17 cellular contexts compared by ENCODE assay signal in the genomic region with DNA sequence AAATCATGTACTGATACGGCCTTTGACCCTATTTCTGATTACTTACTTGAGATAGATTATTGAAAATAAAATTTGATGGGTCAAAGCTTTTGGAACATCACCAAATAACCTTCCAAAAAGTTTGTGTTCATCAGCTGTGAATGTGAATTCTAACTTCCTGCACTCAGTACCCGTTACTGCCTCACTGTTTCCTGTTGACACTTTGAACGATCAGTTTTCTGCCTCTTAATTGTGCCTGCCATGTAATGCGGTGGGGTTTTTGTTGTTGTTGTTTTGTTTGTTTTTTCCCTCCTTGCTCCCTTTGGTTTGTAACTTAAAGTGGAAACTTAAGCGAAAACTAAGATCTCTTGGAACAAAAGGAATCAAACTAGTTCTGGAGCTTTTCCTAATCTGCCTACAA. TPM values are rescaled to one million over a fixed set of nuclear protein-coding genes. Genes with fewer than 3 reads are reported as not detected.
A peak's percentile ranks its signal among the peaks of the same experiment; 100 is the strongest.
DNase-seq lines count a peak whose midpoint lies in the region; ATAC-seq and TF ChIP-seq lines count a peak whose summit lies in the region.
"Had no signal": no experiment of that assay in that cellular context is flagged by ENCODE, and none has a peak within 500 bp of the region (broad histone marks: within the 10 kb centered on the region; RNA-seq: fewer than 3 reads in every experiment).

No MANE protein-coding gene starts in this region.

- no peaks in the 10 kb centered on the region for H3K27me3 ChIP-seq in CD4-positive, alpha-beta T cell (ENCODE audit: control insufficient read depth, insufficient read depth, low read length)
- H3K27me3 ChIP-seq in Loucy (ENCODE audit: insufficient read depth, low read length, poor library complexity, severe bottlenecking) (no peaks in the 10 kb centered on the region), neutrophil (no peaks in the 10 kb centered on the region)
- H3K27me3 ChIP-seq: gastroesophageal sphincter had no signal

- H3K9me3 Mint-ChIP-seq in CD4-positive, alpha-beta T cell = no peaks in the 10 kb centered on the region
- no peaks in the 10 kb centered on the region for H3K9me3 Mint-ChIP-seq in activated naive CD8-positive, alpha-beta T cell treated with anti-CD3 and anti-CD28 coated beads, Interleukin-2, amount 50 U/mL, for 24 hours

- peaks cover 96% of the 10 kb centered on the region for H3K4me1 Mint-ChIP-seq in CD4-positive, alpha-beta T cell (ENCODE audit: low read depth)
- peaks cover 70% of the 10 kb centered on the region for H3K4me1 Mint-ChIP-seq in activated naive CD8-positive, alpha-beta T cell treated with anti-CD3 and anti-CD28 coated beads, Interleukin-2, amount 50 U/mL, for 24 hours

- DNase-seq in CD4-positive, alpha-beta T cell = peak in 1 of 10 experiments; percentile 13
- DNase-seq in activated naive CD8-positive, alpha-beta T cell treated with anti-CD3 and anti-CD28 coated beads, Interleukin-2, amount 50 U/mL, for 24 hours = no peak
- no peak for DNase-seq in NCI-H2107 (lab: John Stamatoyannopoulos, UW)
- DNase-seq in D341Med (ENCODE audit: low spot score) = no peak
- no peak for DNase-seq in pons (ENCODE audit: low spot score)
- DNase-seq: activated CD4-positive, CD25-positive, alpha-beta regulatory T cell; HCEC 1CT; KBM-7; NCI-H1436 treated with DMSO at 0.1 percent for 48 hours had no signal

- intact Hi-C loops in CD4-positive, alpha-beta T cell (cut with DNase I, micrococcal nuclease) = loop anchor here in 1 of 2 experiments (10.0 kb wide), 1 partner anchor 584 kb away; the partner anchor contains the start of gene HJURP

- H3K4me2 ChIP-seq in Loucy (ENCODE audit: low read depth, low read length, poor library complexity, severe bottlenecking) = peak overlapping the region; percentile 63

- CTCF ChIA-PET in CD4-positive, alpha-beta T cell (lab: Charles Lee) = no interaction called here

- no peaks in the 10 kb centered on the region for H3K9me2 ChIP-seq in Loucy (replicated peaks; ENCODE audit: low read depth, low read length)

- H3K9ac ChIP-seq in Loucy (ENCODE audit: low read depth, low read length, poor library complexity, severe bottlenecking) = peak overlapping the region; percentile 17

- POLR2A ChIA-PET in CD4-positive, alpha-beta T cell (lab: Charles Lee) = interaction anchor here (0.8 to 5.9 kb wide), 14 partner anchors 9 to 720 kb away, joined by 3 to 77 read pairs (median 4); partner anchors contain the start of genes ATG16L1, DGKD, EIF4E2 and INPP5D

- peak overlapping the region; percentile 88 for H3K27ac ChIP-seq in CD4-positive, alpha-beta T cell (ENCODE audit: low read depth, low read length)
- H3K27ac ChIP-seq in neutrophil = peak overlapping the region; percentile 18
- H3K27ac ChIP-seq: gastroesophageal sphincter had no signal

- H3K27me3 Mint-ChIP-seq in CD4-positive, alpha-beta T cell = no peaks in the 10 kb centered on the region
- no peaks in the 10 kb centered on the region for H3K27me3 Mint-ChIP-seq in activated naive CD8-positive, alpha-beta T cell treated with anti-CD3 and anti-CD28 coated beads, Interleukin-2, amount 50 U/mL, for 24 hours

- TF ChIP-seq CTCF in CD4-positive, alpha-beta T cell (IDR thresholded peaks at IDR 0.05) = no peak
- TF ChIP-seq CTCF in Loucy (conservative IDR thresholded peaks at IDR 0.05; ENCODE audit: low read length) = no peak
- no peak for TF ChIP-seq CTCF in neutrophil (IDR thresholded peaks at IDR 0.05)

- peaks cover 15% of the 10 kb centered on the region; the same call in 1 of the 2 replicates for H3F3A ChIP-seq in Loucy (ENCODE audit: low read depth)

- peaks cover 96% of the 10 kb centered on the region for H3K36me3 Mint-ChIP-seq in CD4-positive, alpha-beta T cell (ENCODE audit: low read depth)
- peaks cover 87% of the 10 kb centered on the region for H3K36me3 Mint-ChIP-seq in activated naive CD8-positive, alpha-beta T cell treated with anti-CD3 and anti-CD28 coated beads, Interleukin-2, amount 50 U/mL, for 24 hours (ENCODE audit: low read depth)

- H3K36me3 ChIP-seq in Loucy (ENCODE audit: insufficient read depth, low read length) (peaks cover 71% of the 10 kb centered on the region), neutrophil (peaks cover 79% of the 10 kb centered on the region)

- H2AFZ ChIP-seq in Loucy (ENCODE audit: low read length) = no peak overlapping the region

- H3K4me3 Mint-ChIP-seq in CD4-positive, alpha-beta T cell = peak overlapping the region; percentile 82
- no peak overlapping the region for H3K4me3 Mint-ChIP-seq in activated naive CD8-positive, alpha-beta T cell treated with anti-CD3 and anti-CD28 coated beads, Interleukin-2, amount 50 U/mL, for 24 hours

- H3K4me3 ChIP-seq in Loucy (ENCODE audit: low read length, poor library complexity, severe bottlenecking) (peak overlapping the region; percentile 19), neutrophil (ENCODE audit: low read depth in 1 of 2, low read length in 1 of 2) (no peak overlapping the region)
- H3K4me3 ChIP-seq: gastroesophageal sphincter, skin epidermis had no signal

- H4K20me1 ChIP-seq in Loucy (ENCODE audit: insufficient read depth, low read length, poor library complexity, severe bottlenecking) = no peaks in the 10 kb centered on the region

- peak overlapping the region; percentile 97 for H3K27ac Mint-ChIP-seq in CD4-positive, alpha-beta T cell
- peak overlapping the region; percentile 84 for H3K27ac Mint-ChIP-seq in activated naive CD8-positive, alpha-beta T cell treated with anti-CD3 and anti-CD28 coated beads, Interleukin-2, amount 50 U/mL, for 24 hours

- H3K9me3 ChIP-seq in CD4-positive, alpha-beta T cell (ENCODE audit: control insufficient read depth, low read length) = no peaks in the 10 kb centered on the region
- H3K9me3 ChIP-seq in Loucy (ENCODE audit: insufficient read depth, low read depth, low read length) (no peaks in the 10 kb centered on the region), neutrophil (no peaks in the 10 kb centered on the region)
- H3K9me3 ChIP-seq: gastroesophageal sphincter had no signal

- ATAC-seq in CD4-positive, alpha-beta T cell (ENCODE audit: poor library complexity) = no peak
- ATAC-seq in activated naive CD8-positive, alpha-beta T cell treated with anti-CD3 and anti-CD28 coated beads, Interleukin-2, amount 50 U/mL, for 24 hours = no peak
- ATAC-seq: gastroesophageal sphincter had no signal

- 0 out of 2 replicates have a peak, but pooled peaks cover 18% of the 10 kb centered on the region for H3K79me2 ChIP-seq in Loucy (ENCODE audit: insufficient read depth, low read length)

- H3K4me1 ChIP-seq in Loucy (ENCODE audit: insufficient read depth, low read length, poor library complexity, severe bottlenecking) (peaks cover 43% of the 10 kb centered on the region), neutrophil (ENCODE audit: control insufficient read depth in 1 of 2, insufficient read depth in 1 of 2, low read depth in 1 of 2, low read length in 1 of 2) (peaks cover 0 to 14% of the 10 kb centered on the region in 2 experiments)
- H3K4me1 ChIP-seq: gastroesophageal sphincter had no signal

RNA-seq across cellular contexts. Expression of gene ATG16L1, which starts 18.9 kb away (rescaled TPM):
- 100 to 1,000 TPM; 134 to 135 TPM for total RNA-seq in CD4-positive, alpha-beta T cell

RNA-seq across cellular contexts. Expression of gene SAG, which starts 37.2 kb away (rescaled TPM):
- total RNA-seq in CD4-positive, alpha-beta T cell = under 1 TPM; 0.03 to 0.22 TPM
- total RNA-seq: bronchial epithelial cell, NCI-H460, osteocyte, subcutaneous adipose tissue had no signal
